In the genomic region with DNA sequence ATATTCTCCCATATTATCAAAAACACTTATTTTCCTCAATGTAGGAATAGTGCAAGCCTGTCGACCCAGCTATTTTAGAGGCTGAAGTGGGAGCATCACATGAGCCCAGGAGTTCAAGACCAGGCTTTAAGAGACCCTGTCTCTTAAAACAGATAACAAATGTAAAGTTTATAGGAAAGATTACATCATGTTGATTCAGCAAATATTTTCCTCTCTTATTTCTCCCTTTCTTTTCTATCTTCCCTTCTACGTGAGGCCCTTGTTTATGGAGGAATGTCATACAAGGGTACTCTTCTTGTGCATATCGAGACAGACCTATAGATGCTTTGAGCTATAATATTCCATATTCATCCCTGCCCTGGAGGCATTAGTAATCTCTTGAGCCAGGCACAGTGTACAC, we compare ENCODE assay signal across 21 cellular contexts.
"Had no signal": no experiment of that assay in that cellular context is flagged by ENCODE, and none has a peak within 500 bp of the region (broad histone marks: within the 10 kb centered on the region; RNA-seq: fewer than 3 reads in every experiment).

No MANE protein-coding gene starts in this region.

- H3K9me3 Mint-ChIP-seq: memory B cell; natural killer cell; stimulated activated naive B cell treated with anti-CD40 and anti-IgM and Interleukin-4, amounts not matched to agents 10 μg/mL and 1 μg/mL and 100 μg/mL, for 72 hours; stimulated activated naive CD8-positive, alpha-beta T cell treated with anti-CD3 and anti-CD28 coated beads, Interleukin-15, Interleukin-2, amounts not matched to agents 100 ng/mL and 50 ng/mL, for 24 hours had no signal

- H3K4me1 ChIP-seq: gastrocnemius medialis, vagina had no signal

- H3K36me3 Mint-ChIP-seq: natural killer cell had no signal

- H3K36me3 ChIP-seq: gastrocnemius medialis, pancreas, right lobe of liver, thoracic aorta, transverse colon, vagina had no signal

- DNase-seq: dorsolateral prefrontal cortex; effector CD4-positive, alpha-beta T cell; foreskin fibroblast; gastrocnemius medialis; head of caudate nucleus; natural killer cell; pancreas; right lobe of liver; small intestine; stimulated activated CD4-positive, alpha-beta T cell treated with anti-CD3 and anti-CD28 coated beads, Interleukin-15, amount 100 ng/mL, for 24 hours; stimulated activated CD4-positive, alpha-beta T cell treated with anti-CD3 and anti-CD28 coated beads, Interleukin-2, amount 100 ng/mL, for 48 hours; stimulated activated naive B cell treated with anti-CD40 and anti-IgM and Interleukin-4, amounts not matched to agents 10 μg/mL and 1 μg/mL and 100 μg/mL, for 72 hours; transverse colon had no signal

- H3K4me3 ChIP-seq: dorsolateral prefrontal cortex, gastrocnemius medialis, lung, pancreas, right lobe of liver, thoracic aorta, transverse colon, vagina had no signal

- H3K9me3 ChIP-seq: gastrocnemius medialis, pancreas, right lobe of liver, thoracic aorta, transverse colon, vagina had no signal

- H3K27me3 Mint-ChIP-seq: memory B cell; progenitor cell of endocrine pancreas; stimulated activated naive B cell treated with anti-CD40 and anti-IgM and Interleukin-4, amounts not matched to agents 10 μg/mL and 1 μg/mL and 100 μg/mL, for 72 hours; stimulated activated naive CD8-positive, alpha-beta T cell treated with anti-CD3 and anti-CD28 coated beads, Interleukin-15, Interleukin-2, amounts not matched to agents 100 ng/mL and 50 ng/mL, for 24 hours had no signal

- ATAC-seq: gastrocnemius medialis; left lobe of liver; natural killer cell; pancreas; right lobe of liver; stimulated activated naive B cell treated with anti-CD40 and anti-IgM and Interleukin-4, amounts not matched to agents 10 μg/mL and 1 μg/mL and 100 μg/mL, for 72 hours had no signal

- H3K27me3 ChIP-seq: dorsolateral prefrontal cortex, gastrocnemius medialis, pancreas, right lobe of liver, transverse colon, vagina had no signal

- FAIRE-seq: keratinocyte, pancreas, small intestine had no signal

- H3K4me1 Mint-ChIP-seq: natural killer cell; stimulated activated naive B cell treated with anti-CD40 and anti-IgM and Interleukin-4, amounts not matched to agents 10 μg/mL and 1 μg/mL and 100 μg/mL, for 72 hours had no signal

- H3K27ac ChIP-seq: dorsolateral prefrontal cortex, gastrocnemius medialis, pancreas, right lobe of liver, thoracic aorta, transverse colon, vagina had no signal

- H3K27ac Mint-ChIP-seq: memory B cell; natural killer cell; progenitor cell of endocrine pancreas; stimulated activated naive B cell treated with anti-CD40 and anti-IgM and Interleukin-4, amounts not matched to agents 10 μg/mL and 1 μg/mL and 100 μg/mL, for 72 hours; stimulated activated naive CD8-positive, alpha-beta T cell treated with anti-CD3 and anti-CD28 coated beads, Interleukin-15, Interleukin-2, amounts not matched to agents 100 ng/mL and 50 ng/mL, for 24 hours had no signal

- H3K4me3 Mint-ChIP-seq: memory B cell; natural killer cell; stimulated activated naive B cell treated with anti-CD40 and anti-IgM and Interleukin-4, amounts not matched to agents 10 μg/mL and 1 μg/mL and 100 μg/mL, for 72 hours; stimulated activated naive CD8-positive, alpha-beta T cell treated with anti-CD3 and anti-CD28 coated beads, Interleukin-15, Interleukin-2, amounts not matched to agents 100 ng/mL and 50 ng/mL, for 24 hours had no signal
